Comparison of ENCODE assay signal across 18 cellular contexts in genomic region chr19:46515290-46515609, GRCh38. TPM values are rescaled to one million over a fixed set of nuclear protein-coding genes. Genes with fewer than 3 reads are reported as not detected.
"Had no signal": no experiment of that assay in that cellular context is flagged by ENCODE, and none has a peak within 500 bp of the region (broad histone marks: within the 10 kb centered on the region; RNA-seq: fewer than 3 reads in every experiment).

No MANE protein-coding gene starts in this region.

- H3K9me3 ChIP-seq: colonic mucosa, gastrocnemius medialis, mucosa of descending colon, prostate gland, testis had no signal

- H3K36me3 ChIP-seq: colonic mucosa, gastrocnemius medialis, prostate gland, right atrium auricular region, spleen, tibial artery had no signal

- ATAC-seq: gastrocnemius medialis had no signal

- H3K27me3 ChIP-seq: colonic mucosa, right atrium auricular region, testis had no signal

- DNase-seq: colonic mucosa; effector CD8-positive, alpha-beta T cell; endodermal cell; gastrocnemius medialis; mucosa of descending colon; naive B cell; spleen; stimulated activated naive CD8-positive, alpha-beta T cell treated with anti-CD3 and anti-CD28 coated beads, Interleukin-15, Interleukin-2, amounts not matched to agents 100 U/mL and 50 U/mL, for 24 hours; substantia nigra; testis; tibial artery had no signal

- H3K4me3 ChIP-seq: colonic mucosa, gastrocnemius medialis, lung, mucosa of descending colon, prostate gland, right atrium auricular region, skin epidermis, spleen, testis, tibial artery had no signal

- H3K27ac ChIP-seq: colonic mucosa, epithelial cell of prostate, gastrocnemius medialis, prostate gland, right atrium auricular region, skin epidermis, spleen, testis, tibial artery had no signal

- H3K4me1 ChIP-seq: colonic mucosa, prostate gland, right atrium auricular region had no signal

- FAIRE-seq: keratinocyte had no signal

RNA-seq across cellular contexts. Expression of gene PNMA8B, which starts 19.6 kb away (rescaled TPM):
- total RNA-seq: natural killer cell treated with Interleukin-12 subunit alpha and Interleukin-12 subunit beta and Interleukin-15 and Interleukin-18, amount 100 ng/mL, for 72 hours had no signal
- polyA plus RNA-seq: keratinocyte had no signal

RNA-seq across cellular contexts. Expression of gene PNMA8A, which starts 43.9 kb away (rescaled TPM):
- total RNA-seq: natural killer cell treated with Interleukin-12 subunit alpha and Interleukin-12 subunit beta and Interleukin-15 and Interleukin-18, amount 100 ng/mL, for 72 hours had no signal
